Comparison of ENCODE assay signal across 12 cellular contexts in genomic region chr3:13133471-13133981, GRCh38.
"Had no signal": no experiment of that assay in that cellular context is flagged by ENCODE, and none has a peak within 500 bp of the region (broad histone marks: within the 10 kb centered on the region; RNA-seq: fewer than 3 reads in every experiment).

No MANE protein-coding gene starts in this region.

- H3K9me3 Mint-ChIP-seq: activated naive CD8-positive, alpha-beta T cell treated with anti-CD3 and anti-CD28 coated beads for 36 hours; naive B cell had no signal

- H3K27me3 ChIP-seq: ascending aorta, gastrocnemius medialis had no signal

- H3K36me3 ChIP-seq: ascending aorta, gastrocnemius medialis had no signal

- H3K27ac ChIP-seq: ascending aorta, gastrocnemius medialis had no signal

- H3K4me3 Mint-ChIP-seq: activated naive CD8-positive, alpha-beta T cell treated with anti-CD3 and anti-CD28 coated beads for 36 hours; naive B cell had no signal

- DNase-seq: activated CD4-positive, alpha-beta T cell treated with anti-CD3 and anti-CD28 coated beads, Interleukin-2, amount 50 U/mL, for 1 hour; activated gamma-delta T cell treated with Interleukin-2 at 50 U/mL for 16 hours; activated naive CD8-positive, alpha-beta T cell treated with anti-CD3 and anti-CD28 coated beads for 36 hours; activated T-cell treated with anti-CD3 and anti-CD28 coated beads, Interleukin-2, amount 50 U/mL, for 48 hours; effector CD4-positive, alpha-beta T cell; gastrocnemius medialis; naive B cell; stimulated activated CD4-positive, alpha-beta T cell treated with anti-CD3 and anti-CD28 coated beads, Interleukin-2, amount 100 ng/mL, for 48 hours; stimulated activated naive CD4-positive, alpha-beta T cell treated with Interleukin-2 at 50 U/mL for 16 hours had no signal

- H3K27ac Mint-ChIP-seq: activated naive CD8-positive, alpha-beta T cell treated with anti-CD3 and anti-CD28 coated beads for 36 hours; progenitor cell of endocrine pancreas had no signal

- H3K4me3 ChIP-seq: ascending aorta, gastrocnemius medialis, lung had no signal

- H3K36me3 Mint-ChIP-seq: activated naive CD8-positive, alpha-beta T cell treated with anti-CD3 and anti-CD28 coated beads for 36 hours; naive B cell had no signal

- H3K9me3 ChIP-seq: ascending aorta, gastrocnemius medialis had no signal

- H3K27me3 Mint-ChIP-seq: activated naive CD8-positive, alpha-beta T cell treated with anti-CD3 and anti-CD28 coated beads for 36 hours; progenitor cell of endocrine pancreas had no signal

- ATAC-seq: gastrocnemius medialis had no signal

- H3K4me1 ChIP-seq: ascending aorta, gastrocnemius medialis had no signal
